1 cellular context compared by ENCODE assay signal in the genomic region with DNA sequence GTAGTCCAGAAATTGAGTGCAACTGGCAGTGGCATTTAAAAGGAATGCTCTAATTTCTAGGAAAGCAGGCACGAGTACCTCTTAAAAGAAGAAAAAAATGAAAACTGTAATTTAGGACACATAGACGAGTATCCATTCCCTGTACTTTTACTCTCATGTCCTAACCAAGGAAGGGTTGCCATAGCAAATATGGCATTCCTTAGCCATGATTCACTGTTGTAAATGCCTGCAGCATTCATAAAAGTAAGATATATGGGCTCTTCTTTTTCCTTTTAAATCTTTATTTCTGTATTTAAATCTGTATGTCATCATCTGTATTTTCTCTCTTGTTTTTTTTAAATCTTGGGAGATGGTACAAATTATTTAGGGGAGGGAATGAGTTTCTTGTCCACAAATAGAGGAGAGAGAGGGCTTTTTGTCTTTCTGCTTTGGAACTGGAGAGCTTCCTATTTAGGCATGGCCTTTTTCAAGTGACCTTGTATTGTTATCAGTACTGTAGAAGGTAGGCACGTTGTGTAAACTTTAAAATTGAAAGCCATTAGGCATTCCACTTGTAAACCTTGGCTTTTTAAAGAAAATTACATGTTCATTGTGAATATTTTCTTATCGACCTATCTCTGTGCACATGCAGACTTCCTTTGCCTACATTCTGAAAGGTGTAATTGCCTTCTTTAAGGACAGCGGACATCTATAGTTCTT.
A peak's percentile ranks its signal among the peaks of the same experiment; 100 is the strongest.
TF ChIP-seq lines count a peak whose summit lies in the region.

No MANE protein-coding gene starts in this region.

TF ChIP-seq in HepG2, 621 proteins besides CTCF, POLR2A, EP300 and RAD21 (continued from another document and continues in another):
- TF ChIP-seq, protein P1, sequence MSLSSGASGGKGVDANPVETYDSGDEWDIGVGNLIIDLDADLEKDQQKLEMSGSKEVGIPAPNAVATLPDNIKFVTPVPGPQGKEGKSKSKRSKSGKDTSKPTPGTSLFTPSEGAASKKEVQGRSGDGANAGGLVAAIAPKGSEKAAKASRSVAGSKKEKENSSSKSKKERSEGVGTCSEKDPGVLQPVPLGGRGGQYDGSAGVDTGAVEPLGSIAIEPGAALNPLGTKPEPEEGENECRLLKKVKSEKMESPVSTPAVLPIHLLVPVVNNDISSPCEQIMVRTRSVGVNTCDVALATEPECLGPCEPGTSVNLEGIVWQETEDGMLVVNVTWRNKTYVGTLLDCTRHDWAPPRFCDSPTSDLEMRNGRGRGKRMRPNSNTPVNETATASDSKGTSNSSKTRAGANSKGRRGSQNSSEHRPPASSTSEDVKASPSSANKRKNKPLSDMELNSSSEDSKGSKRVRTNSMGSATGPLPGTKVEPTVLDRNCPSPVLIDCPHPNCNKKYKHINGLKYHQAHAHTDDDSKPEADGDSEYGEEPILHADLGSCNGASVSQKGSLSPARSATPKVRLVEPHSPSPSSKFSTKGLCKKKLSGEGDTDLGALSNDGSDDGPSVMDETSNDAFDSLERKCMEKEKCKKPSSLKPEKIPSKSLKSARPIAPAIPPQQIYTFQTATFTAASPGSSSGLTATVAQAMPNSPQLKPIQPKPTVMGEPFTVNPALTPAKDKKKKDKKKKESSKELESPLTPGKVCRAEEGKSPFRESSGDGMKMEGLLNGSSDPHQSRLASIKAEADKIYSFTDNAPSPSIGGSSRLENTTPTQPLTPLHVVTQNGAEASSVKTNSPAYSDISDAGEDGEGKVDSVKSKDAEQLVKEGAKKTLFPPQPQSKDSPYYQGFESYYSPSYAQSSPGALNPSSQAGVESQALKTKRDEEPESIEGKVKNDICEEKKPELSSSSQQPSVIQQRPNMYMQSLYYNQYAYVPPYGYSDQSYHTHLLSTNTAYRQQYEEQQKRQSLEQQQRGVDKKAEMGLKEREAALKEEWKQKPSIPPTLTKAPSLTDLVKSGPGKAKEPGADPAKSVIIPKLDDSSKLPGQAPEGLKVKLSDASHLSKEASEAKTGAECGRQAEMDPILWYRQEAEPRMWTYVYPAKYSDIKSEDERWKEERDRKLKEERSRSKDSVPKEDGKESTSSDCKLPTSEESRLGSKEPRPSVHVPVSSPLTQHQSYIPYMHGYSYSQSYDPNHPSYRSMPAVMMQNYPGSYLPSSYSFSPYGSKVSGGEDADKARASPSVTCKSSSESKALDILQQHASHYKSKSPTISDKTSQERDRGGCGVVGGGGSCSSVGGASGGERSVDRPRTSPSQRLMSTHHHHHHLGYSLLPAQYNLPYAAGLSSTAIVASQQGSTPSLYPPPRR (CRISPR knock-in tag; IDR thresholded peaks at IDR 0.05; ENCODE audit: borderline replicate concordance) = 0 out of 2 replicates have a peak, but pooled peaks have one; percentile 19
- TF ChIP-seq NFKB2 (CRISPR knock-in tag; IDR thresholded peaks at IDR 0.05; ENCODE audit: borderline replicate concordance) (no peak), TAF15 (IDR thresholded peaks at IDR 0.05; ENCODE audit: low read depth, low read length, poor library complexity, severe bottlenecking) (no peak), SYNCRIP (IDR thresholded peaks at IDR 0.05; ENCODE audit: insufficient read depth, low read depth, low read length) (no peak), TCF7 (IDR thresholded peaks at IDR 0.05; ENCODE audit: low read depth) (0 out of 2 replicates have a peak, but pooled peaks have one; percentile 19), ELF1 (CRISPR knock-in tag; IDR thresholded peaks at IDR 0.05) (no peak), SOX6 (IDR thresholded peaks at IDR 0.05) (no peak), SOX6 (CRISPR knock-in tag; IDR thresholded peaks at IDR 0.05) (peak; percentile 86), HDAC2 (CRISPR knock-in tag; IDR thresholded peaks at IDR 0.05) (peak; percentile 32; the same call in 1 of the 2 replicates), CBX2 (IDR thresholded peaks at IDR 0.05; ENCODE audit: low read depth, low read length) (no peak), CBX2 (CRISPR knock-in tag; IDR thresholded peaks at IDR 0.05; ENCODE audit: low read depth) (no peak), MTA3 (CRISPR knock-in tag; IDR thresholded peaks at IDR 0.05) (no peak), ZNF326 (CRISPR knock-in tag; IDR thresholded peaks at IDR 0.05; ENCODE audit: borderline replicate concordance) (no peak), ZSCAN31 (CRISPR knock-in tag; IDR thresholded peaks at IDR 0.05; ENCODE audit: low read depth) (0 out of 2 replicates have a peak, but pooled peaks have one; percentile 8), U2AF1 (optimal IDR thresholded peaks at IDR 0.05; ENCODE audit: low read depth, low read length) (no peak), ZNF775 (CRISPR knock-in tag; IDR thresholded peaks at IDR 0.05; ENCODE audit: borderline replicate concordance) (no peak), PAX8 (CRISPR knock-in tag; IDR thresholded peaks at IDR 0.05; ENCODE audit: borderline replicate concordance) (no peak), ZNF33B (CRISPR knock-in tag; IDR thresholded peaks at IDR 0.05) (no peak), RBAK (CRISPR knock-in tag; IDR thresholded peaks at IDR 0.05) (no peak), NFE2L1 (CRISPR knock-in tag; IDR thresholded peaks at IDR 0.05; ENCODE audit: borderline replicate concordance) (no peak), ARNT (IDR thresholded peaks at IDR 0.05) (no peak), TBX3 (IDR thresholded peaks at IDR 0.05; ENCODE audit: borderline replicate concordance) (no peak; the same call in 1 of the 2 replicates), NFRKB (IDR thresholded peaks at IDR 0.05) (no peak), HMGA1 (CRISPR knock-in tag; conservative IDR thresholded peaks at IDR 0.05) (no peak), HOXA9 (CRISPR knock-in tag; IDR thresholded peaks at IDR 0.05; ENCODE audit: borderline replicate concordance) (no peak), ZFP62 (CRISPR knock-in tag; IDR thresholded peaks at IDR 0.05) (no peak), REXO4 (CRISPR knock-in tag; IDR thresholded peaks at IDR 0.05; ENCODE audit: borderline replicate concordance) (no peak), ZNF331 (CRISPR knock-in tag; IDR thresholded peaks at IDR 0.05) (0 out of 2 replicates have a peak, but pooled peaks have one; percentile 8), ZSCAN25 (CRISPR knock-in tag; IDR thresholded peaks at IDR 0.05) (no peak), NCOA2 (CRISPR knock-in tag; IDR thresholded peaks at IDR 0.05) (peak; percentile 67; the same call in 1 of the 2 replicates), GLI4 (CRISPR knock-in tag; IDR thresholded peaks at IDR 0.05; ENCODE audit: borderline replicate concordance) (no peak), ATRX (CRISPR knock-in tag; IDR thresholded peaks at IDR 0.05; ENCODE audit: borderline replicate concordance) (no peak), ZNF766 (CRISPR knock-in tag; IDR thresholded peaks at IDR 0.05; ENCODE audit: borderline replicate concordance) (no peak), ZBTB21 (CRISPR knock-in tag; IDR thresholded peaks at IDR 0.05) (no peak), MTF2 (CRISPR knock-in tag; IDR thresholded peaks at IDR 0.05; ENCODE audit: borderline replicate concordance) (no peak), DMAP1 (CRISPR knock-in tag; IDR thresholded peaks at IDR 0.05) (no peak), ARHGAP35 (CRISPR knock-in tag; IDR thresholded peaks at IDR 0.05; ENCODE audit: borderline replicate concordance) (no peak), FOXJ3 (CRISPR knock-in tag; IDR thresholded peaks at IDR 0.05; ENCODE audit: borderline replicate concordance) (peak; percentile 44; the same call in 1 of the 2 replicates)
- TF ChIP-seq, protein P2, sequence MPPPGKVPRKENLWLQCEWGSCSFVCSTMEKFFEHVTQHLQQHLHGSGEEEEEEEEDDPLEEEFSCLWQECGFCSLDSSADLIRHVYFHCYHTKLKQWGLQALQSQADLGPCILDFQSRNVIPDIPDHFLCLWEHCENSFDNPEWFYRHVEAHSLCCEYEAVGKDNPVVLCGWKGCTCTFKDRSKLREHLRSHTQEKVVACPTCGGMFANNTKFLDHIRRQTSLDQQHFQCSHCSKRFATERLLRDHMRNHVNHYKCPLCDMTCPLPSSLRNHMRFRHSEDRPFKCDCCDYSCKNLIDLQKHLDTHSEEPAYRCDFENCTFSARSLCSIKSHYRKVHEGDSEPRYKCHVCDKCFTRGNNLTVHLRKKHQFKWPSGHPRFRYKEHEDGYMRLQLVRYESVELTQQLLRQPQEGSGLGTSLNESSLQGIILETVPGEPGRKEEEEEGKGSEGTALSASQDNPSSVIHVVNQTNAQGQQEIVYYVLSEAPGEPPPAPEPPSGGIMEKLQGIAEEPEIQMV (CRISPR knock-in tag; IDR thresholded peaks at IDR 0.05; ENCODE audit: low read depth) = no peak
- TF ChIP-seq, protein P3, sequence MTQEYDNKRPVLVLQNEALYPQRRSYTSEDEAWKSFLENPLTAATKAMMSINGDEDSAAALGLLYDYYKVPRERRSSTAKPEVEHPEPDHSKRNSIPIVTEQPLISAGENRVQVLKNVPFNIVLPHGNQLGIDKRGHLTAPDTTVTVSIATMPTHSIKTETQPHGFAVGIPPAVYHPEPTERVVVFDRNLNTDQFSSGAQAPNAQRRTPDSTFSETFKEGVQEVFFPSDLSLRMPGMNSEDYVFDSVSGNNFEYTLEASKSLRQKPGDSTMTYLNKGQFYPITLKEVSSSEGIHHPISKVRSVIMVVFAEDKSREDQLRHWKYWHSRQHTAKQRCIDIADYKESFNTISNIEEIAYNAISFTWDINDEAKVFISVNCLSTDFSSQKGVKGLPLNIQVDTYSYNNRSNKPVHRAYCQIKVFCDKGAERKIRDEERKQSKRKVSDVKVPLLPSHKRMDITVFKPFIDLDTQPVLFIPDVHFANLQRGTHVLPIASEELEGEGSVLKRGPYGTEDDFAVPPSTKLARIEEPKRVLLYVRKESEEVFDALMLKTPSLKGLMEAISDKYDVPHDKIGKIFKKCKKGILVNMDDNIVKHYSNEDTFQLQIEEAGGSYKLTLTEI (CRISPR knock-in tag; conservative IDR thresholded peaks at IDR 0.05) = no peak
- TF ChIP-seq, protein P4, sequence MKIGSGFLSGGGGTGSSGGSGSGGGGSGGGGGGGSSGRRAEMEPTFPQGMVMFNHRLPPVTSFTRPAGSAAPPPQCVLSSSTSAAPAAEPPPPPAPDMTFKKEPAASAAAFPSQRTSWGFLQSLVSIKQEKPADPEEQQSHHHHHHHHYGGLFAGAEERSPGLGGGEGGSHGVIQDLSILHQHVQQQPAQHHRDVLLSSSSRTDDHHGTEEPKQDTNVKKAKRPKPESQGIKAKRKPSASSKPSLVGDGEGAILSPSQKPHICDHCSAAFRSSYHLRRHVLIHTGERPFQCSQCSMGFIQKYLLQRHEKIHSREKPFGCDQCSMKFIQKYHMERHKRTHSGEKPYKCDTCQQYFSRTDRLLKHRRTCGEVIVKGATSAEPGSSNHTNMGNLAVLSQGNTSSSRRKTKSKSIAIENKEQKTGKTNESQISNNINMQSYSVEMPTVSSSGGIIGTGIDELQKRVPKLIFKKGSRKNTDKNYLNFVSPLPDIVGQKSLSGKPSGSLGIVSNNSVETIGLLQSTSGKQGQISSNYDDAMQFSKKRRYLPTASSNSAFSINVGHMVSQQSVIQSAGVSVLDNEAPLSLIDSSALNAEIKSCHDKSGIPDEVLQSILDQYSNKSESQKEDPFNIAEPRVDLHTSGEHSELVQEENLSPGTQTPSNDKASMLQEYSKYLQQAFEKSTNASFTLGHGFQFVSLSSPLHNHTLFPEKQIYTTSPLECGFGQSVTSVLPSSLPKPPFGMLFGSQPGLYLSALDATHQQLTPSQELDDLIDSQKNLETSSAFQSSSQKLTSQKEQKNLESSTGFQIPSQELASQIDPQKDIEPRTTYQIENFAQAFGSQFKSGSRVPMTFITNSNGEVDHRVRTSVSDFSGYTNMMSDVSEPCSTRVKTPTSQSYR (CRISPR knock-in tag; IDR thresholded peaks at IDR 0.05; ENCODE audit: borderline replicate concordance) = no peak
- TF ChIP-seq, protein P5, sequence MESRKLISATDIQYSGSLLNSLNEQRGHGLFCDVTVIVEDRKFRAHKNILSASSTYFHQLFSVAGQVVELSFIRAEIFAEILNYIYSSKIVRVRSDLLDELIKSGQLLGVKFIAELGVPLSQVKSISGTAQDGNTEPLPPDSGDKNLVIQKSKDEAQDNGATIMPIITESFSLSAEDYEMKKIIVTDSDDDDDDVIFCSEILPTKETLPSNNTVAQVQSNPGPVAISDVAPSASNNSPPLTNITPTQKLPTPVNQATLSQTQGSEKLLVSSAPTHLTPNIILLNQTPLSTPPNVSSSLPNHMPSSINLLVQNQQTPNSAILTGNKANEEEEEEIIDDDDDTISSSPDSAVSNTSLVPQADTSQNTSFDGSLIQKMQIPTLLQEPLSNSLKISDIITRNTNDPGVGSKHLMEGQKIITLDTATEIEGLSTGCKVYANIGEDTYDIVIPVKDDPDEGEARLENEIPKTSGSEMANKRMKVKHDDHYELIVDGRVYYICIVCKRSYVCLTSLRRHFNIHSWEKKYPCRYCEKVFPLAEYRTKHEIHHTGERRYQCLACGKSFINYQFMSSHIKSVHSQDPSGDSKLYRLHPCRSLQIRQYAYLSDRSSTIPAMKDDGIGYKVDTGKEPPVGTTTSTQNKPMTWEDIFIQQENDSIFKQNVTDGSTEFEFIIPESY (CRISPR knock-in tag; IDR thresholded peaks at IDR 0.05) = no peak
- TF ChIP-seq, protein P6, sequence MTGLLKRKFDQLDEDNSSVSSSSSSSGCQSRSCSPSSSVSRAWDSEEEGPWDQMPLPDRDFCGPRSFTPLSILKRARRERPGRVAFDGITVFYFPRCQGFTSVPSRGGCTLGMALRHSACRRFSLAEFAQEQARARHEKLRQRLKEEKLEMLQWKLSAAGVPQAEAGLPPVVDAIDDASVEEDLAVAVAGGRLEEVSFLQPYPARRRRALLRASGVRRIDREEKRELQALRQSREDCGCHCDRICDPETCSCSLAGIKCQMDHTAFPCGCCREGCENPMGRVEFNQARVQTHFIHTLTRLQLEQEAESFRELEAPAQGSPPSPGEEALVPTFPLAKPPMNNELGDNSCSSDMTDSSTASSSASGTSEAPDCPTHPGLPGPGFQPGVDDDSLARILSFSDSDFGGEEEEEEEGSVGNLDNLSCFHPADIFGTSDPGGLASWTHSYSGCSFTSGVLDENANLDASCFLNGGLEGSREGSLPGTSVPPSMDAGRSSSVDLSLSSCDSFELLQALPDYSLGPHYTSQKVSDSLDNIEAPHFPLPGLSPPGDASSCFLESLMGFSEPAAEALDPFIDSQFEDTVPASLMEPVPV (CRISPR knock-in tag; IDR thresholded peaks at IDR 0.05) = no peak
- TF ChIP-seq, protein P7, sequence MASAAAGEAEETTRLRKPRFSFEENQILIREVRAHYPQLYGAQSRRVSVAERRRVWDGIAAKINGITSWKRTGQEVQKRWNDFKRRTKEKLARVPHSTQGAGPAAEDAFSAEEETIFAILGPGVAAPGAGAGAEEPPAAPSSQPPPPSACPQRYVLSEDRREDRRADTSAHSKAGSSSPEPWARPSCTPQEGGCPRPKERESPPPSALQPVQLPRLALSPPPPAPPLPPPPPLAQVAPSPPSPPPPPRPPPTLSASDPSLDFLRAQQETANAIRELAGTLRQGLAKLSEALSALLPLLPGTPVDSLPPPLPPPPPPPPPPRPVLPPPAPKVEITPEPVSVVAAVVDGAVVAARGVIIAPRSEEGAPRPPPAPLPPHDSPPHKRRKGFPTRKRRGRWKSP (CRISPR knock-in tag; IDR thresholded peaks at IDR 0.05) = no peak
- TF ChIP-seq, protein P8, sequence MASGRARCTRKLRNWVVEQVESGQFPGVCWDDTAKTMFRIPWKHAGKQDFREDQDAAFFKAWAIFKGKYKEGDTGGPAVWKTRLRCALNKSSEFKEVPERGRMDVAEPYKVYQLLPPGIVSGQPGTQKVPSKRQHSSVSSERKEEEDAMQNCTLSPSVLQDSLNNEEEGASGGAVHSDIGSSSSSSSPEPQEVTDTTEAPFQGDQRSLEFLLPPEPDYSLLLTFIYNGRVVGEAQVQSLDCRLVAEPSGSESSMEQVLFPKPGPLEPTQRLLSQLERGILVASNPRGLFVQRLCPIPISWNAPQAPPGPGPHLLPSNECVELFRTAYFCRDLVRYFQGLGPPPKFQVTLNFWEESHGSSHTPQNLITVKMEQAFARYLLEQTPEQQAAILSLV (CRISPR knock-in tag; IDR thresholded peaks at IDR 0.05; ENCODE audit: borderline replicate concordance) = no peak
